In the genomic region with DNA sequence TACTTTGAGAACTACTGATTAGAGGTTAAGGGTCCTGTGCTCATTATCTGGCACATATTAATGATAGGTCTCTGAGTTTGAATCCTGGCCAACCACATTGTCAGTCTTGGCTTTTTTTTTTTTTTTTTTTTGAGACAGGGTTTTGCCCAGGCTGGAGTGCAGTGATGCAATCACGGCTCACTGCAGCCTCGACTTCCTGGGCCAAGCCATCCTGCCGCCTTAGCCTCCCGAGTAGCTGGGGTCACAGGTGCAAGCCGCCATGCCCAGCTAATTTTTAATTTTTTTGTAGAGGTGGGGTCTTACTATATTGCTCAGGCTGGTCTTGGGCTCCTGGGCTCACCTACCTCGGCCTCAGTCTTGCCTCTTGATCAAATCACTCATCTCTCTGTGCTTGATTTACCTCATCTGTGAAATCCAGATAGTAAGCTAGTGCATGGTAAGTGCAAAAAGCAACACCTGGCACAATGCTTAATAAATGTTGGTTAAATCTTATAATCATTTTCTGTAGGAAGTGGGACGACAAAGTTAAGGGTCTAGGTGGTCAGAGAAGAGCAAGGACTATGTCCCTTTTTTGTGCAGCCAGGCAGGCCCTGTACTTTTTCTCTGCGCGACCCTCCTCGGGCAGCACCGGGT, we compare ENCODE assay signal across 8 cellular contexts. TPM values are rescaled to one million over a fixed set of nuclear protein-coding genes. Genes with fewer than 3 reads are reported as not detected.
DNase-seq lines count a peak whose midpoint lies in the region; ATAC-seq and TF ChIP-seq lines count a peak whose summit lies in the region.

No MANE protein-coding gene starts in this region.

- H2AFZ ChIP-seq in MM.1S (ENCODE audit: low read length) (peak overlapping the region; percentile 75), neural cell (ENCODE audit: low read depth, low read length) (peak overlapping the region; percentile 89)

- peaks cover 7 to 25% (median 19%) of the 10 kb centered on the region in 4 donors for H3K4me1 Mint-ChIP-seq in CD4-positive, CD25-positive, alpha-beta regulatory T cell

- no peaks in the 10 kb centered on the region for H3K36me3 ChIP-seq in CD4-positive, CD25-positive, alpha-beta regulatory T cell (ENCODE audit: control insufficient read depth, insufficient read depth, low read length)
- no peaks in the 10 kb centered on the region for H3K36me3 ChIP-seq in MM.1S (replicated peaks; ENCODE audit: insufficient read depth, low read length)
- H3K36me3 ChIP-seq in neural cell (ENCODE audit: insufficient read depth, low read length): no peaks in the 10 kb centered on the region

- no peaks in the 10 kb centered on the region for H3K27me3 ChIP-seq in CD4-positive, CD25-positive, alpha-beta regulatory T cell (ENCODE audit: control insufficient read depth, insufficient read depth, low read length)
- H3K27me3 ChIP-seq in MM.1S (replicated peaks; ENCODE audit: insufficient read depth, low read length) (no peaks in the 10 kb centered on the region), neural cell (ENCODE audit: insufficient read depth, low read depth, low read length) (no peaks in the 10 kb centered on the region)

- H3K9ac ChIP-seq in MM.1S (ENCODE audit: low read length) (peak overlapping the region; percentile 85), neural cell (ENCODE audit: low read length) (peak overlapping the region; percentile 76)

- H3K79me2 ChIP-seq in MM.1S (ENCODE audit: low read length): peaks cover 32% of the 10 kb centered on the region
- H3K79me2 ChIP-seq in neural cell (replicated peaks; ENCODE audit: insufficient read depth, low read length): peaks cover 13% of the 10 kb centered on the region

- H3K4me1 ChIP-seq in CD4-positive, CD25-positive, alpha-beta regulatory T cell (ENCODE audit: control insufficient read depth, insufficient read depth, low read length, poor library complexity, severe bottlenecking): peaks cover 9% of the 10 kb centered on the region
- H3K4me1 ChIP-seq in MM.1S (ENCODE audit: low read length): peaks cover 50% of the 10 kb centered on the region

- H3K9me3 ChIP-seq in CD4-positive, CD25-positive, alpha-beta regulatory T cell (ENCODE audit: control insufficient read depth in 2 of 2, low read length in 2 of 2): no peaks in the 10 kb centered on the region
- H3K9me3 ChIP-seq in MM.1S (replicated peaks; ENCODE audit: insufficient read depth, low read length) (no peaks in the 10 kb centered on the region), neural cell (ENCODE audit: low read length) (no peaks in the 10 kb centered on the region)

- DNase-seq in CD4-positive, CD25-positive, alpha-beta regulatory T cell: no peak
- DNase-seq in MM.1S (no peak), coronary artery (ENCODE audit: low spot score) (no peak), SKM-1 (lab: John Stamatoyannopoulos, UW; ENCODE audit: unreplicated experiment) (no peak), NCI-H2081 (lab: John Stamatoyannopoulos, UW) (no peak), EL (no peak)

- no peaks in the 10 kb centered on the region for H3K36me3 Mint-ChIP-seq in CD4-positive, CD25-positive, alpha-beta regulatory T cell

- no peak for TF ChIP-seq RAD21 in neural cell (conservative IDR thresholded peaks at IDR 0.05)

- peak overlapping the region; percentile 26 to 95 (median 94) for H3K27ac Mint-ChIP-seq in CD4-positive, CD25-positive, alpha-beta regulatory T cell

- H3K9me2 ChIP-seq in MM.1S (replicated peaks; ENCODE audit: insufficient read depth, low read length) (no peaks in the 10 kb centered on the region), neural cell (ENCODE audit: insufficient read depth, low read length) (no peaks in the 10 kb centered on the region)

- no peak for ATAC-seq in CD4-positive, CD25-positive, alpha-beta regulatory T cell (ENCODE audit: low read depth in 2 of 2)
- no peak for ATAC-seq in GM18502 (IDR thresholded peaks at IDR 0.05; ENCODE audit: poor library complexity, unreplicated experiment)

- H3K4me3 ChIP-seq in CD4-positive, CD25-positive, alpha-beta regulatory T cell (ENCODE audit: low read depth, low read length): peak overlapping the region; percentile 84
- H3K4me3 ChIP-seq in MM.1S (ENCODE audit: low read length) (peak overlapping the region; percentile 78), coronary artery (peak overlapping the region; percentile 87), neural cell (ENCODE audit: low read length) (peak overlapping the region; percentile 75)

- no peaks in the 10 kb centered on the region for H3K27me3 Mint-ChIP-seq in CD4-positive, CD25-positive, alpha-beta regulatory T cell

- no peaks in the 10 kb centered on the region for H3K9me3 Mint-ChIP-seq in CD4-positive, CD25-positive, alpha-beta regulatory T cell

- no peak for TF ChIP-seq EP300 in neural cell (conservative IDR thresholded peaks at IDR 0.05; ENCODE audit: poor library complexity, severe bottlenecking)

- H3F3A ChIP-seq in MM.1S (ENCODE audit: insufficient read depth, low read length) (peaks cover 36% of the 10 kb centered on the region), neural cell (ENCODE audit: insufficient read depth, low read length, poor library complexity, severe bottlenecking) (peaks cover 4% of the 10 kb centered on the region)

- H4K20me1 ChIP-seq in MM.1S (ENCODE audit: insufficient read depth, low read length) (no peaks in the 10 kb centered on the region), neural cell (ENCODE audit: insufficient read depth) (no peaks in the 10 kb centered on the region)

- H3K27ac ChIP-seq in CD4-positive, CD25-positive, alpha-beta regulatory T cell (ENCODE audit: insufficient read depth, low read length, poor library complexity, severe bottlenecking): peak overlapping the region; percentile 86
- H3K27ac ChIP-seq in MM.1S (ENCODE audit: low read length): peak overlapping the region; percentile 96
- peak overlapping the region; percentile 79 to 96 for H3K27ac ChIP-seq in coronary artery
- H3K27ac ChIP-seq in neural cell (ENCODE audit: low read length): peak overlapping the region; percentile 86

- TF ChIP-seq CTCF in MM.1S (IDR thresholded peaks at IDR 0.05; ENCODE audit: low read length) (no peak), coronary artery (IDR thresholded peaks at IDR 0.05) (no peak), neural cell (IDR thresholded peaks at IDR 0.05; ENCODE audit: poor library complexity, severe bottlenecking) (no peak)

- peak overlapping the region; percentile 89 to 95 (median 91) for H3K4me3 Mint-ChIP-seq in CD4-positive, CD25-positive, alpha-beta regulatory T cell

- H3K4me2 ChIP-seq in MM.1S (ENCODE audit: low read depth, low read length) (peak overlapping the region; percentile 81), neural cell (ENCODE audit: low read length) (peak overlapping the region; percentile 36)

TF ChIP-seq in neural cell, 6 proteins besides CTCF, POLR2A, EP300 and RAD21:
- TF ChIP-seq, protein P1, sequence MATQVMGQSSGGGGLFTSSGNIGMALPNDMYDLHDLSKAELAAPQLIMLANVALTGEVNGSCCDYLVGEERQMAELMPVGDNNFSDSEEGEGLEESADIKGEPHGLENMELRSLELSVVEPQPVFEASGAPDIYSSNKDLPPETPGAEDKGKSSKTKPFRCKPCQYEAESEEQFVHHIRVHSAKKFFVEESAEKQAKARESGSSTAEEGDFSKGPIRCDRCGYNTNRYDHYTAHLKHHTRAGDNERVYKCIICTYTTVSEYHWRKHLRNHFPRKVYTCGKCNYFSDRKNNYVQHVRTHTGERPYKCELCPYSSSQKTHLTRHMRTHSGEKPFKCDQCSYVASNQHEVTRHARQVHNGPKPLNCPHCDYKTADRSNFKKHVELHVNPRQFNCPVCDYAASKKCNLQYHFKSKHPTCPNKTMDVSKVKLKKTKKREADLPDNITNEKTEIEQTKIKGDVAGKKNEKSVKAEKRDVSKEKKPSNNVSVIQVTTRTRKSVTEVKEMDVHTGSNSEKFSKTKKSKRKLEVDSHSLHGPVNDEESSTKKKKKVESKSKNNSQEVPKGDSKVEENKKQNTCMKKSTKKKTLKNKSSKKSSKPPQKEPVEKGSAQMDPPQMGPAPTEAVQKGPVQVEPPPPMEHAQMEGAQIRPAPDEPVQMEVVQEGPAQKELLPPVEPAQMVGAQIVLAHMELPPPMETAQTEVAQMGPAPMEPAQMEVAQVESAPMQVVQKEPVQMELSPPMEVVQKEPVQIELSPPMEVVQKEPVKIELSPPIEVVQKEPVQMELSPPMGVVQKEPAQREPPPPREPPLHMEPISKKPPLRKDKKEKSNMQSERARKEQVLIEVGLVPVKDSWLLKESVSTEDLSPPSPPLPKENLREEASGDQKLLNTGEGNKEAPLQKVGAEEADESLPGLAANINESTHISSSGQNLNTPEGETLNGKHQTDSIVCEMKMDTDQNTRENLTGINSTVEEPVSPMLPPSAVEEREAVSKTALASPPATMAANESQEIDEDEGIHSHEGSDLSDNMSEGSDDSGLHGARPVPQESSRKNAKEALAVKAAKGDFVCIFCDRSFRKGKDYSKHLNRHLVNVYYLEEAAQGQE (IDR thresholded peaks at IDR 0.05; ENCODE audit: borderline replicate concordance): no peak
- TF ChIP-seq EZH2 (IDR thresholded peaks at IDR 0.05; ENCODE audit: borderline replicate concordance, insufficient read depth, low read length, poor library complexity, severe bottlenecking) (no peak), TAF1 (IDR thresholded peaks at IDR 0.05; ENCODE audit: low read depth) (no peak), MXI1 (conservative IDR thresholded peaks at IDR 0.05; ENCODE audit: poor library complexity, severe bottlenecking) (no peak), SMC3 (conservative IDR thresholded peaks at IDR 0.05; ENCODE audit: poor library complexity) (no peak), POLR2AphosphoS5 (IDR thresholded peaks at IDR 0.05) (no peak)

RNA-seq across cellular contexts. Expression of a gene that starts 0.4 kb away (rescaled TPM):
- 10.5 TPM for total RNA-seq in CD4-positive, CD25-positive, alpha-beta regulatory T cell
- 10 to 100 TPM; 20.4 to 27.9 (median 23.0) TPM for polyA plus RNA-seq in CD4-positive, CD25-positive, alpha-beta regulatory T cell
- polyA plus RNA-seq in neural cell: 18.3 and 26.9 TPM in 2 replicates
- 37.2 and 44.6 TPM in 2 replicates for polyA minus RNA-seq in neural cell

RNA-seq across cellular contexts. Expression of a gene that starts 53.6 kb away (rescaled TPM):
- 146 TPM for total RNA-seq in CD4-positive, CD25-positive, alpha-beta regulatory T cell
- 10 to 100 TPM; 31.2 to 52.1 (median 35.4) TPM for polyA plus RNA-seq in CD4-positive, CD25-positive, alpha-beta regulatory T cell
- 12.8 and 14.9 TPM in 2 replicates for polyA plus RNA-seq in neural cell
- polyA minus RNA-seq in neural cell: 52.3 and 58.1 TPM in 2 replicates
